27 cellular contexts compared by ENCODE assay signal in genomic region chr6:52510213-52510562, GRCh38.
A peak's percentile ranks its signal among the peaks of the same experiment; 100 is the strongest.
DNase-seq lines count a peak whose midpoint lies in the region; ATAC-seq and TF ChIP-seq lines count a peak whose summit lies in the region.
"Had no signal": no experiment of that assay in that cellular context is flagged by ENCODE, and none has a peak within 500 bp of the region (broad histone marks: within the 10 kb centered on the region; RNA-seq: fewer than 3 reads in every experiment).

No MANE protein-coding gene starts in this region.

- TF ChIP-seq POLR2A in vagina (IDR thresholded peaks at IDR 0.05) = no peak
- no peak for TF ChIP-seq POLR2A in upper lobe of left lung (IDR thresholded peaks at IDR 0.05)

- peak overlapping the region; percentile 72; the same call in 1 of the 2 replicates for H3K27ac Mint-ChIP-seq in WTC11
- H3K27ac Mint-ChIP-seq in memory B cell = peak overlapping the region; percentile 60
- H3K27ac Mint-ChIP-seq: activated naive CD4-positive, alpha-beta T cell treated with anti-CD3 and anti-CD28 coated beads, Interleukin-2, amount 10 ng/mL, durations not matched to agents 7 days and 5 days; neural progenitor cell; progenitor cell of endocrine pancreas; T-helper 17 cell had no signal

- H3K36me3 ChIP-seq in left ventricle myocardium inferior (peaks cover 49% of the 10 kb centered on the region), vagina (peaks cover 0 to 27% of the 10 kb centered on the region in 2 donors), upper lobe of left lung (peaks cover 5 to 82% (median 29%) of the 10 kb centered on the region in 4 donors)
- H3K36me3 ChIP-seq: neural progenitor cell had no signal

- H3K27me3 ChIP-seq in left ventricle myocardium inferior (ENCODE audit: low read depth) = no peaks in the 10 kb centered on the region
- no peaks in the 10 kb centered on the region for H3K27me3 ChIP-seq in right cardiac atrium (ENCODE audit: control insufficient read depth, insufficient read depth)
- H3K27me3 ChIP-seq in vagina = no peaks in the 10 kb centered on the region
- H3K27me3 ChIP-seq in upper lobe of left lung = no peaks in the 10 kb centered on the region
- H3K27me3 ChIP-seq: BE2C, neural progenitor cell, sigmoid colon had no signal

- ATAC-seq in right cardiac atrium (no peak), WTC11 (no peak), memory B cell (ENCODE audit: low read depth) (no peak), upper lobe of left lung (ENCODE audit: low FRiP score in 2 of 2) (no peak), HG02970 (IDR thresholded peaks at IDR 0.05; ENCODE audit: low FRiP score, unreplicated experiment) (no peak), GM19324 (IDR thresholded peaks at IDR 0.05; ENCODE audit: low FRiP score, unreplicated experiment) (no peak)
- ATAC-seq: A549; activated T-cell treated with anti-CD3 and anti-CD28 coated beads, Interleukin-2, amount 50 U/mL, for 4 hours; T-helper 17 cell had no signal

- CTCF ChIA-PET in WTC11 (lab: Charles Lee) = no interaction called here

- no peak for TF ChIP-seq EP300 in upper lobe of left lung (IDR thresholded peaks at IDR 0.05)

- H3K4me1 Mint-ChIP-seq in WTC11 (peaks cover 37% of the 10 kb centered on the region), memory B cell (peaks cover under 1% of the 10 kb centered on the region)
- H3K4me1 Mint-ChIP-seq: activated naive CD4-positive, alpha-beta T cell treated with anti-CD3 and anti-CD28 coated beads, Interleukin-2, amount 10 ng/mL, durations not matched to agents 7 days and 5 days had no signal

- H3K9me3 ChIP-seq in left ventricle myocardium inferior (replicated peaks) (no peaks in the 10 kb centered on the region), right cardiac atrium (ENCODE audit: control insufficient read depth, low read length) (no peaks in the 10 kb centered on the region), vagina (no peaks in the 10 kb centered on the region), upper lobe of left lung (no peaks in the 10 kb centered on the region)
- H3K9me3 ChIP-seq: A549, BE2C, sigmoid colon had no signal

- H3K4me3 Mint-ChIP-seq in WTC11 (no peak overlapping the region), memory B cell (no peak overlapping the region)
- H3K4me3 Mint-ChIP-seq: activated naive CD4-positive, alpha-beta T cell treated with anti-CD3 and anti-CD28 coated beads, Interleukin-2, amount 10 ng/mL, durations not matched to agents 7 days and 5 days; activated T-cell treated with anti-CD3 and anti-CD28 coated beads, Interleukin-2, amount 50 U/mL, for 4 hours; neural progenitor cell; T-helper 17 cell had no signal

- DNase-seq in left ventricle myocardium inferior (no peak), right cardiac atrium (no peak), WTC11 (ENCODE audit: low spot score) (no peak), memory B cell (ENCODE audit: low spot score in 2 of 2) (no peak), vagina (ENCODE audit: extremely low spot score in 2 of 2) (no peak), upper lobe of left lung (no peak)
- DNase-seq: activated CD4-positive, alpha-beta T cell treated with anti-CD3 and anti-CD28 coated beads for 4 hours; activated naive CD4-positive, alpha-beta T cell treated with anti-CD3 and anti-CD28 coated beads, Interleukin-2, amount 10 ng/mL, durations not matched to agents 7 days and 5 days; activated T-cell treated with anti-CD3 and anti-CD28 coated beads, Interleukin-2, amount 50 U/mL, for 4 hours; anterior cingulate cortex; BE2C; caudate nucleus; COR-L47; DND-41; glutamatergic neuron; Kasumi-1; MV-4-11; NCI-H1694 treated with DMSO at 0.1 percent for 48 hours; sigmoid colon; stimulated activated CD8-positive, alpha-beta memory T cell treated with anti-CD3 and anti-CD28 coated beads, Interleukin-4, amount 100 ng/mL, for 48 hours; T-helper 17 cell had no signal

- H3K4me1 ChIP-seq in left ventricle myocardium inferior (peaks cover 86% of the 10 kb centered on the region), right cardiac atrium (ENCODE audit: control insufficient read depth, insufficient read depth, low read length) (peaks cover 21% of the 10 kb centered on the region), vagina (peaks cover 47% of the 10 kb centered on the region), upper lobe of left lung (peaks cover 10 to 26% (median 13%) of the 10 kb centered on the region in 4 donors)

- intact Hi-C loops in left ventricle myocardium inferior (cut with micrococcal nuclease) = loop anchor here (10.0 kb wide), 1 partner anchor 65 kb away; the partner anchor contains the start of gene TRAM2
- intact Hi-C loops in right cardiac atrium (cut with DNase I) = loop anchor here in 1 of 4 donors (5.0 kb wide), 1 partner anchor 62 kb away; no protein-coding TSS in a partner anchor
- intact Hi-C loops in vagina (cut with DNase I) = loop anchor here (5.0 kb wide), 1 partner anchor 67 kb away; the partner anchor contains the start of gene TRAM2

- H3K9me3 Mint-ChIP-seq in WTC11 = no peaks in the 10 kb centered on the region
- no peaks in the 10 kb centered on the region for H3K9me3 Mint-ChIP-seq in memory B cell
- H3K9me3 Mint-ChIP-seq: activated naive CD4-positive, alpha-beta T cell treated with anti-CD3 and anti-CD28 coated beads, Interleukin-2, amount 10 ng/mL, durations not matched to agents 7 days and 5 days; activated T-cell treated with anti-CD3 and anti-CD28 coated beads, Interleukin-2, amount 50 U/mL, for 4 hours; neural progenitor cell had no signal

- peak overlapping the region; percentile 93 for H3K27ac ChIP-seq in left ventricle myocardium inferior (replicated peaks)
- no peak overlapping the region for H3K27ac ChIP-seq in right cardiac atrium (ENCODE audit: low read length)
- H3K27ac ChIP-seq in vagina = peak overlapping the region; percentile 18
- no peak overlapping the region for H3K27ac ChIP-seq in upper lobe of left lung
- H3K27ac ChIP-seq: neural progenitor cell had no signal

- POLR2A ChIA-PET in WTC11 (lab: Charles Lee) = no interaction called here

- H3K36me3 Mint-ChIP-seq in WTC11 = peaks cover 41% of the 10 kb centered on the region
- H3K36me3 Mint-ChIP-seq in memory B cell = peaks cover 48% of the 10 kb centered on the region
- H3K36me3 Mint-ChIP-seq: activated naive CD4-positive, alpha-beta T cell treated with anti-CD3 and anti-CD28 coated beads, Interleukin-2, amount 10 ng/mL, durations not matched to agents 7 days and 5 days had no signal

- TF ChIP-seq CTCF in left ventricle myocardium inferior (IDR thresholded peaks at IDR 0.05; ENCODE audit: borderline replicate concordance) (no peak), WTC11 (IDR thresholded peaks at IDR 0.05) (no peak), vagina (IDR thresholded peaks at IDR 0.05) (no peak), upper lobe of left lung (IDR thresholded peaks at IDR 0.05) (no peak)

- H3K27me3 Mint-ChIP-seq in WTC11 (ENCODE audit: low read depth) (no peaks in the 10 kb centered on the region), memory B cell (no peaks in the 10 kb centered on the region)
- H3K27me3 Mint-ChIP-seq: activated naive CD4-positive, alpha-beta T cell treated with anti-CD3 and anti-CD28 coated beads, Interleukin-2, amount 10 ng/mL, durations not matched to agents 7 days and 5 days; progenitor cell of endocrine pancreas; T-helper 17 cell had no signal

- H3K4me3 ChIP-seq in left ventricle myocardium inferior (no peak overlapping the region), right cardiac atrium (ENCODE audit: low read length) (no peak overlapping the region), vagina (no peak overlapping the region), upper lobe of left lung (no peak overlapping the region)
- H3K4me3 ChIP-seq: A549, lung, neural progenitor cell, sigmoid colon had no signal

TF ChIP-seq in WTC11, 78 proteins besides CTCF, POLR2A, EP300 and RAD21:
- TF ChIP-seq SOX15 (CRISPR knock-in tag; IDR thresholded peaks at IDR 0.05) = no peak
- no peak for TF ChIP-seq CREM (CRISPR knock-in tag; IDR thresholded peaks at IDR 0.05)
- no peak for TF ChIP-seq ZNF263 (CRISPR knock-in tag; IDR thresholded peaks at IDR 0.05; ENCODE audit: low read depth)
- no peak for TF ChIP-seq ERG (CRISPR knock-in tag; IDR thresholded peaks at IDR 0.05)
- no peak for TF ChIP-seq AR (CRISPR knock-in tag; IDR thresholded peaks at IDR 0.05)
- no peak for TF ChIP-seq NR2C2 (CRISPR knock-in tag; IDR thresholded peaks at IDR 0.05)

Comparison
In these comparisons a context has a peak if more than half of its experiments do, and no peak if none do; other contexts are left out.
1. H3K27ac ChIP-seq: peak in left ventricle myocardium inferior (single experiment) and vagina (single experiment); none in right cardiac atrium (single experiment) and upper lobe of left lung (0 of 4).